17 cellular contexts compared by ENCODE assay signal in the genomic region with DNA sequence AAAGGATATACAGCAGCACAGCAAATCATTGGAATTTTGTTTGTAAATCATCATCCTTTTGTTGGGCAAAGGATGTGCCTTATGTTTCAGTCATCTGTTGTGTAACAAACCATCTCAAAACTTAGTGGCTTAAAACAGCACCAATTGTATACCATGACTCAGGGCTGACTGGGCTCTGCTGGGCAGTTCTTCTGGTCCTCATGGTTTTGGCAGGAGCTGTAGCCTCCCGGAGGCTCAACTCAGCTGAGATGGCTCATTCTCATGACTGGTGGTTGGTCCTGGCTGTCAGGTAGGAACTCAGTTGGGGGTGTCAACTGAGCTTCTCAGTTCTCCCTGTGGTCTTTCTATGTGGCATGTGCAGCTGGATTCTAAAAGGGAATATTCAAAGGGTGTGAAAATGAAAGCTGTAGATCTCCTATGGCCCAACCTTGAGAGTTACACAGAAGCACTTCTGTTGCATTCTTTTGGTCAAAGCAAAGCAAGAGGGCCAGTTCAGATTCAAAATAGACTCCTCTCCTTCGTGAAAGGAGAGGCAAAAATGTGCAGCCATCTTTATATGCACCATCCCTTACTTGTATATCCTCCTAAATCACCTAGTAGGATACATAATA.
"Had no signal": no experiment of that assay in that cellular context is flagged by ENCODE, and none has a peak within 500 bp of the region (broad histone marks: within the 10 kb centered on the region; RNA-seq: fewer than 3 reads in every experiment).

No MANE protein-coding gene starts in this region.

- H3K27ac ChIP-seq: body of pancreas, epithelial cell of prostate, right atrium auricular region, skin epidermis, transverse colon had no signal

- H3K27me3 ChIP-seq: body of pancreas, right atrium auricular region, transverse colon had no signal

- DNase-seq: activated CD4-positive, alpha-beta T cell treated with anti-CD3 and anti-CD28 coated beads, Interleukin-2, amount 10 ng/mL, durations not matched to agents 7 days and 5 days; activated CD4-positive, CD25-positive, alpha-beta regulatory T cell; activated CD8-positive, alpha-beta memory T cell treated with anti-CD3 and anti-CD28 coated beads for 24 hours; activated naive CD8-positive, alpha-beta T cell treated with anti-CD3 and anti-CD28 coated beads for 36 hours; amygdala; body of pancreas; cerebellar nuclear complex; effector memory CD4-positive, alpha-beta T cell; midbrain; stimulated activated CD4-positive, alpha-beta T cell treated with anti-CD3 and anti-CD28 coated beads, Interleukin-15, amount 100 ng/mL, for 24 hours; stimulated activated CD4-positive, alpha-beta T cell treated with anti-CD3 and anti-CD28 coated beads, Interleukin-4, amount 100 ng/mL, for 24 hours; stimulated activated naive CD4-positive, alpha-beta T cell treated with Interleukin-2 at 50 U/mL for 16 hours; transverse colon had no signal

- ATAC-seq: body of pancreas had no signal

- H3K4me1 ChIP-seq: body of pancreas, right atrium auricular region, transverse colon had no signal

- H3K36me3 ChIP-seq: right atrium auricular region, transverse colon had no signal

- H3K4me3 ChIP-seq: body of pancreas, lung, right atrium auricular region, skin epidermis, transverse colon had no signal
